In genomic region chr19:44905437-44906160, GRCh38 we compare ENCODE assay signal across 1 cellular context.
TF ChIP-seq lines count a peak whose summit lies in the region.

TSS of gene APOE (plus strand) at chr19:44905796. CDS start at chr19:44906625, 829 bp downstream.

TF ChIP-seq in K562, 482 proteins besides CTCF, POLR2A, EP300 and RAD21 (continued from another document and continues in another):
- TF ChIP-seq ZBTB11 (CRISPR knock-in tag; IDR thresholded peaks at IDR 0.05) (no peak), ZNF449 (CRISPR knock-in tag; IDR thresholded peaks at IDR 0.05) (no peak), ZNF507 (tag; conservative IDR thresholded peaks at IDR 0.05) (no peak), ZBTB7A (IDR thresholded peaks at IDR 0.05; ENCODE audit: borderline replicate concordance, control insufficient read depth, low read depth, low read length) (peak; percentile 69; the same call in 1 of the 2 replicates), ZNF778 (CRISPR knock-in tag; IDR thresholded peaks at IDR 0.05) (no peak), FOXJ2 (tag; IDR thresholded peaks at IDR 0.05) (no peak), MYC (IDR thresholded peaks at IDR 0.05; ENCODE audit: low read depth, low read length) (peak; percentile 40; the same call in 1 of the 2 replicates), MYC (CRISPR knock-in tag; IDR thresholded peaks at IDR 0.05; ENCODE audit: borderline replicate concordance, low read depth) (no peak), SUPT5H (IDR thresholded peaks at IDR 0.05) (peak; percentile 54), ZNF609 (CRISPR knock-in tag; IDR thresholded peaks at IDR 0.05; ENCODE audit: borderline replicate concordance) (no peak), ZNF212 (CRISPR knock-in tag; IDR thresholded peaks at IDR 0.05) (no peak), TSC22D4 (tag; IDR thresholded peaks at IDR 0.05) (no peak), E2F1 (CRISPR knock-in tag; IDR thresholded peaks at IDR 0.05) (no peak), KLF10 (CRISPR knock-in tag; IDR thresholded peaks at IDR 0.05) (no peak), DMBX1 (CRISPR knock-in tag; IDR thresholded peaks at IDR 0.05; ENCODE audit: borderline replicate concordance) (no peak), UBTF (IDR thresholded peaks at IDR 0.05; ENCODE audit: borderline replicate concordance in 1 of 2, low read depth in 2 of 2, low read length in 2 of 2) (no peak), ZC3H11A (IDR thresholded peaks at IDR 0.05; ENCODE audit: low read depth, low read length) (no peak), TBP (optimal IDR thresholded peaks at IDR 0.05; ENCODE audit: low read depth, low read length) (peak; percentile 48), KDM5B (IDR thresholded peaks at IDR 0.05; ENCODE audit: insufficient replicate concordance, low read depth, low read length) (peak; percentile 73), TFAP4 (CRISPR knock-in tag; IDR thresholded peaks at IDR 0.05; ENCODE audit: borderline replicate concordance) (peak; percentile 18; the same call in 1 of the 2 replicates), E2F3 (CRISPR knock-in tag; IDR thresholded peaks at IDR 0.05) (no peak), ESRRA (IDR thresholded peaks at IDR 0.05; ENCODE audit: borderline replicate concordance, low read depth) (0 out of 2 replicates have a peak, but pooled peaks have one; percentile 29), GABPB1 (CRISPR knock-in tag; IDR thresholded peaks at IDR 0.05) (0 out of 2 replicates have a peak, but pooled peaks have one; percentile 11), RBM14 (IDR thresholded peaks at IDR 0.05; ENCODE audit: borderline replicate concordance, insufficient read depth, low read depth, low read length) (no peak), LCOR (CRISPR knock-in tag; IDR thresholded peaks at IDR 0.05) (no peak), ZNF184 (CRISPR knock-in tag; IDR thresholded peaks at IDR 0.05) (no peak), CBX1 (IDR thresholded peaks at IDR 0.05; ENCODE audit: low read depth) (no peak; the same call in 1 of the 2 replicates), ZNF165 (CRISPR knock-in tag; IDR thresholded peaks at IDR 0.05; ENCODE audit: borderline replicate concordance) (no peak), HNRNPK (IDR thresholded peaks at IDR 0.05; ENCODE audit: low read depth, low read length, poor library complexity, severe bottlenecking) (no peak), THAP7 (CRISPR knock-in tag; IDR thresholded peaks at IDR 0.05) (no peak), EGR1 (conservative IDR thresholded peaks at IDR 0.05) (peak; percentile 50; the same call in 1 of the 2 replicates), ZNF134 (CRISPR knock-in tag; conservative IDR thresholded peaks at IDR 0.05) (no peak), TAF7 (tag; IDR thresholded peaks at IDR 0.05) (peak; percentile 53; the same call in 1 of the 2 replicates), RBM25 (IDR thresholded peaks at IDR 0.05; ENCODE audit: low read depth, low read length, severe bottlenecking) (no peak), PTTG1 (tag; IDR thresholded peaks at IDR 0.05; ENCODE audit: low read depth) (no peak), RBM39 (optimal IDR thresholded peaks at IDR 0.05; ENCODE audit: low read depth, low read length) (no peak), ZNF263 (CRISPR knock-in tag; IDR thresholded peaks at IDR 0.05; ENCODE audit: borderline replicate concordance) (peak; percentile 21; the same call in 1 of the 2 replicates), ARID3A (IDR thresholded peaks at IDR 0.05; ENCODE audit: borderline replicate concordance, low read depth, low read length) (no peak), CXXC5 (CRISPR knock-in tag; IDR thresholded peaks at IDR 0.05) (peak; percentile 11; the same call in 1 of the 2 replicates), ZBED1 (IDR thresholded peaks at IDR 0.05) (no peak), GATAD2A (IDR thresholded peaks at IDR 0.05) (0 out of 2 replicates have a peak, but pooled peaks have one; percentile 16), ZBTB2 (IDR thresholded peaks at IDR 0.05) (no peak), GMEB1 (CRISPR knock-in tag; IDR thresholded peaks at IDR 0.05) (no peak), ZNF133 (CRISPR knock-in tag; IDR thresholded peaks at IDR 0.05) (no peak)
